Comparison of ENCODE assay signal across 29 cellular contexts in the genomic region with DNA sequence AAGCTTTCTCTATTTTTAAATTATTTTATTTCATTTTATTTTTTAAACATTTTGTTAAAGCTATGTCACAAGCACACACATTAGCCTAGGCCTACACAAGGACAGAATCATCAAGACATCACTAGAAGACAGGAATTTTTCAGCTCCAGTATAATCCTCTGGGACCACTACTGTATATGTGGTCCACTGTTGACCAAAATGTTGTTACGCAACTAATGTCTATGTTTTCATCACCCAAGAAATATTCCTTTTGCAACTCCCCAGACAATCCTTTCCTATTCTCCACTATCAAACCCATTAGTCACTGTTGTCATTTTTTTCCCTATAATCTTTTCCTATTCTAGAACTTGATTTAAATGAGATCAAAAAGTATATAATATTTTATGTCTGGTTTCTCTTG.
"Had no signal": no experiment of that assay in that cellular context is flagged by ENCODE, and none has a peak within 500 bp of the region (broad histone marks: within the 10 kb centered on the region; RNA-seq: fewer than 3 reads in every experiment).

No MANE protein-coding gene starts in this region.

- H3K36me3 Mint-ChIP-seq: activated CD8-positive, alpha-beta memory T cell treated with anti-CD3 and anti-CD28 coated beads, Interleukin-2, amount 10 ng/mL, durations not matched to agents 7 days and 5 days; activated naive CD4-positive, alpha-beta T cell treated with anti-CD3 and anti-CD28 coated beads, Interleukin-2, amount 50 U/mL, for 72 hours had no signal

- H3K9ac ChIP-seq: KMS-11 had no signal

- H3K4me1 Mint-ChIP-seq: activated B cell treated with CpG ODN at 0.5 μM for 24 hours; activated CD4-positive, alpha-beta T cell treated with anti-CD3 and anti-CD28 coated beads, Interleukin-2, amount 10 ng/mL, durations not matched to agents 24 days and 14 days; activated CD8-positive, alpha-beta memory T cell treated with anti-CD3 and anti-CD28 coated beads, Interleukin-2, amount 10 ng/mL, durations not matched to agents 7 days and 5 days; activated naive CD8-positive, alpha-beta T cell treated with anti-CD3 and anti-CD28 coated beads, Interleukin-2, amount 50 U/mL, for 24 hours; T-helper 17 cell had no signal

- DNase-seq: activated B cell treated with CpG ODN at 0.5 μM for 24 hours; activated CD4-positive, alpha-beta T cell treated with anti-CD3 and anti-CD28 coated beads for 1 hour; activated CD4-positive, alpha-beta T cell treated with anti-CD3 and anti-CD28 coated beads, Interleukin-2, amount 10 ng/mL, durations not matched to agents 24 days and 14 days; activated CD4-positive, alpha-beta T cell treated with anti-CD3 and anti-CD28 coated beads, Interleukin-2, amount 50 U/mL, for 48 hours; activated CD8-positive, alpha-beta memory T cell treated with anti-CD3 and anti-CD28 coated beads, Interleukin-2, amount 10 ng/mL, durations not matched to agents 7 days and 5 days; activated effector memory CD4-positive, alpha-beta T cell treated with Interleukin-2 at 50 U/mL for 16 hours; activated naive CD4-positive, alpha-beta T cell treated with Interleukin-2 at 50 U/mL for 16 hours; activated naive CD8-positive, alpha-beta T cell treated with anti-CD3 and anti-CD28 coated beads, Interleukin-2, amount 50 U/mL, for 24 hours; activated T-cell treated with anti-CD3 and anti-CD28 coated beads, Interleukin-2, amount 50 U/mL, for 24 hours; amniotic stem cell; body of pancreas; MM.1S; NCI-H1105 treated with DMSO at 0.1 percent for 48 hours; NCI-H1436 treated with DMSO at 0.1 percent for 48 hours; NCI-H187; NCI-H2081; NCI-H446; NCI-H524; Peyer's patch; Right ventricle myocardium superior; T-helper 17 cell; T-helper 9 cell had no signal

- H3K27ac ChIP-seq: ascending aorta, body of pancreas, cardiac muscle cell, KMS-11, Peyer's patch, RWPE1, SJSA1 had no signal

- H3K9me3 ChIP-seq: ascending aorta, body of pancreas, Peyer's patch, SJSA1 had no signal

- H3K36me3 ChIP-seq: ascending aorta, cardiac muscle cell, Peyer's patch, SJSA1 had no signal

- H3K4me2 ChIP-seq: KMS-11 had no signal

- H3K27ac Mint-ChIP-seq: activated B cell treated with CpG ODN at 0.5 μM for 24 hours; activated CD4-positive, alpha-beta T cell treated with anti-CD3 and anti-CD28 coated beads, Interleukin-2, amount 10 ng/mL, durations not matched to agents 24 days and 14 days; activated CD8-positive, alpha-beta memory T cell treated with anti-CD3 and anti-CD28 coated beads, Interleukin-2, amount 10 ng/mL, durations not matched to agents 7 days and 5 days; activated naive CD4-positive, alpha-beta T cell treated with anti-CD3 and anti-CD28 coated beads, Interleukin-2, amount 50 U/mL, for 72 hours; activated naive CD8-positive, alpha-beta T cell treated with anti-CD3 and anti-CD28 coated beads, Interleukin-2, amount 50 U/mL, for 24 hours; activated T-cell treated with anti-CD3 and anti-CD28 coated beads, Interleukin-2, amount 50 U/mL, for 24 hours; activated T-helper 1 cell treated with anti-CD3 and anti-CD28 coated beads, Interleukin-12 subunit alpha, Interleukin-12 subunit beta, Interleukin-2, Interleukin-4 antibody, amounts not matched to agents 30 ng/mL and 10 ng/mL and 1 ng/mL, durations not matched to agents 14 hours and 24 hours and 36 hours; T-helper 17 cell had no signal

- H3K27me3 Mint-ChIP-seq: activated B cell treated with CpG ODN at 0.5 μM for 24 hours; activated CD4-positive, alpha-beta T cell treated with anti-CD3 and anti-CD28 coated beads, Interleukin-2, amount 10 ng/mL, durations not matched to agents 24 days and 14 days; activated CD8-positive, alpha-beta memory T cell treated with anti-CD3 and anti-CD28 coated beads, Interleukin-2, amount 10 ng/mL, durations not matched to agents 7 days and 5 days; activated naive CD8-positive, alpha-beta T cell treated with anti-CD3 and anti-CD28 coated beads, Interleukin-2, amount 50 U/mL, for 24 hours; activated T-cell treated with anti-CD3 and anti-CD28 coated beads, Interleukin-2, amount 50 U/mL, for 24 hours; T-helper 17 cell had no signal

- H3K4me1 ChIP-seq: ascending aorta, body of pancreas, Peyer's patch, SJSA1 had no signal

- H3K27me3 ChIP-seq: ascending aorta, body of pancreas, cardiac muscle cell, Peyer's patch, SJSA1 had no signal

- ATAC-seq: activated CD8-positive, alpha-beta memory T cell treated with anti-CD3 and anti-CD28 coated beads, Interleukin-2, amount 10 ng/mL, durations not matched to agents 7 days and 5 days; activated naive CD4-positive, alpha-beta T cell treated with anti-CD3 and anti-CD28 coated beads, Interleukin-2, amount 50 U/mL, for 72 hours; activated naive CD8-positive, alpha-beta T cell treated with anti-CD3 and anti-CD28 coated beads, Interleukin-2, amount 50 U/mL, for 24 hours; body of pancreas; T-helper 17 cell had no signal

- H3K9me3 Mint-ChIP-seq: activated naive CD8-positive, alpha-beta T cell treated with anti-CD3 and anti-CD28 coated beads, Interleukin-2, amount 50 U/mL, for 24 hours had no signal

- H3K4me3 ChIP-seq: ascending aorta, body of pancreas, cardiac muscle cell, Peyer's patch, SJSA1 had no signal

- H3K4me3 Mint-ChIP-seq: activated B cell treated with CpG ODN at 0.5 μM for 24 hours; activated CD4-positive, alpha-beta T cell treated with anti-CD3 and anti-CD28 coated beads, Interleukin-2, amount 10 ng/mL, durations not matched to agents 24 days and 14 days; activated CD8-positive, alpha-beta memory T cell treated with anti-CD3 and anti-CD28 coated beads, Interleukin-2, amount 10 ng/mL, durations not matched to agents 7 days and 5 days; activated naive CD8-positive, alpha-beta T cell treated with anti-CD3 and anti-CD28 coated beads, Interleukin-2, amount 50 U/mL, for 24 hours; activated T-cell treated with anti-CD3 and anti-CD28 coated beads, Interleukin-2, amount 50 U/mL, for 24 hours; activated T-helper 1 cell treated with anti-CD3 and anti-CD28 coated beads, Interleukin-12 subunit alpha, Interleukin-12 subunit beta, Interleukin-2, Interleukin-4 antibody, amounts not matched to agents 30 ng/mL and 10 ng/mL and 1 ng/mL, durations not matched to agents 14 hours and 24 hours and 36 hours; T-helper 17 cell had no signal
